ENCODE assay signal across 7 cellular contexts in the genomic region with DNA sequence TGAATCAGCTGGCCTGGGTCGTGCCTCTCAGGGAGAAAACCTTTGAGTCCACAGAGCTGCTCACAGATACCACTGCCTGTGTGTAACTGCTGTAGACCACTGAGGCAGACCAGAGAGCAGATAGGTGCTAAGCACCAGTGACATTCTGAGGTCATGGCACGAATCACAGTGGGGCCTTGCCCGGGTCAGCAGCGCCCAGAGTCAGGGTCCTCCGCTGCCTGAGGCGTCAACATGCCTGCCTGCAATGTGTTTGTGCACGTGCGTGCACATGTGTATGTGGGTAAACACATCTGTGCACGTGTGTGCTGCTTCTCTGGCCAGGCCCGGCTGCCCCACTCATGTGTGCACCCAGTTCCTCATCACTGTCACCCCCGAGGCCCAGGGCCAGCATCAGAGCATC. TPM values are rescaled to one million over a fixed set of nuclear protein-coding genes. Genes with fewer than 3 reads are reported as not detected.
DNase-seq lines count a peak whose midpoint lies in the region; TF ChIP-seq lines count a peak whose summit lies in the region.
"Not testable (repeated sequence)": the region's sequence is repeated elsewhere in the genome, so short reads cannot be mapped to it uniquely, and the experiment has no call there.

A gene (minus strand): TSS at position 101 of the 400 bp plus-strand sequence. CDS start 1,540 bp downstream, outside the sequence.

- CTCF ChIA-PET in OCI-LY7 (lab: Charles Lee; ENCODE audit: unreplicated experiment); activated CD4-positive, alpha-beta memory T cell treated with anti-CD3 and anti-CD28 coated beads, Interleukin-2, amount 10 ng/mL, durations not matched to agents 7 days and 5 days (lab: Charles Lee); MCF 10A (lab: Yijun Ruan, JAX): not testable (repeated sequence)

- WGBS in esophagus squamous epithelium, 2 donors: no CpG with 5 or more reads among the region's 11 CpGs

- H3K4me3 ChIP-seq in OCI-LY7 (ENCODE audit: low read depth, low read length, poor library complexity, severe bottlenecking); esophagus squamous epithelium: not testable (repeated sequence)

- not testable (repeated sequence) for H3K4me1 ChIP-seq in OCI-LY7 (ENCODE audit: insufficient read depth, low read length, poor library complexity, severe bottlenecking); esophagus squamous epithelium

- not testable (repeated sequence) for H3K27ac Mint-ChIP-seq in activated CD4-positive, alpha-beta memory T cell treated with anti-CD3 and anti-CD28 coated beads, Interleukin-2, amount 10 ng/mL, durations not matched to agents 7 days and 5 days; MCF 10A (ENCODE audit: low read depth, unreplicated experiment); mesothelial cell of epicardium; progenitor cell of endocrine pancreas; type B pancreatic cell

- not testable (repeated sequence) for H3K9me3 Mint-ChIP-seq in activated CD4-positive, alpha-beta memory T cell treated with anti-CD3 and anti-CD28 coated beads, Interleukin-2, amount 10 ng/mL, durations not matched to agents 7 days and 5 days; MCF 10A (ENCODE audit: unreplicated experiment); mesothelial cell of epicardium; progenitor cell of endocrine pancreas (ENCODE audit: low read depth); type B pancreatic cell

- not testable (repeated sequence) for H3K9me3 ChIP-seq in OCI-LY7 (ENCODE audit: low read length); esophagus squamous epithelium

- H3K27me3 ChIP-seq in esophagus squamous epithelium: not testable (repeated sequence)

- not testable (repeated sequence) for TF ChIP-seq CTCF in OCI-LY7 (conservative IDR thresholded peaks at IDR 0.05; ENCODE audit: low read length); MCF 10A (IDR thresholded peaks at IDR 0.05; ENCODE audit: unreplicated experiment); esophagus squamous epithelium (IDR thresholded peaks at IDR 0.05); mesothelial cell of epicardium (IDR thresholded peaks at IDR 0.05; ENCODE audit: unreplicated experiment); progenitor cell of endocrine pancreas (IDR thresholded peaks at IDR 0.05; ENCODE audit: unreplicated experiment); type B pancreatic cell (conservative IDR thresholded peaks at IDR 0.05)

- not testable (repeated sequence) for H3K27me3 Mint-ChIP-seq in activated CD4-positive, alpha-beta memory T cell treated with anti-CD3 and anti-CD28 coated beads, Interleukin-2, amount 10 ng/mL, durations not matched to agents 7 days and 5 days; MCF 10A (ENCODE audit: insufficient read depth, unreplicated experiment); mesothelial cell of epicardium (ENCODE audit: low read depth); progenitor cell of endocrine pancreas; type B pancreatic cell

- not testable (repeated sequence) for H2AFZ ChIP-seq in OCI-LY7 (ENCODE audit: low read length)

- not testable (repeated sequence) for TF ChIP-seq POLR2A in esophagus squamous epithelium (IDR thresholded peaks at IDR 0.05)

- H3K36me3 ChIP-seq in OCI-LY7 (ENCODE audit: insufficient read depth, low read length); esophagus squamous epithelium: not testable (repeated sequence)

- H3K4me3 Mint-ChIP-seq in activated CD4-positive, alpha-beta memory T cell treated with anti-CD3 and anti-CD28 coated beads, Interleukin-2, amount 10 ng/mL, durations not matched to agents 7 days and 5 days; MCF 10A (ENCODE audit: unreplicated experiment); mesothelial cell of epicardium; progenitor cell of endocrine pancreas (ENCODE audit: low read depth); type B pancreatic cell: not testable (repeated sequence)

- H3K27ac ChIP-seq in OCI-LY7 (ENCODE audit: low read depth, low read length, poor library complexity, severe bottlenecking); esophagus squamous epithelium: not testable (repeated sequence)

- not testable (repeated sequence) for H3K36me3 Mint-ChIP-seq in activated CD4-positive, alpha-beta memory T cell treated with anti-CD3 and anti-CD28 coated beads, Interleukin-2, amount 10 ng/mL, durations not matched to agents 7 days and 5 days (ENCODE audit: low read depth); MCF 10A (ENCODE audit: insufficient read depth, unreplicated experiment); mesothelial cell of epicardium; progenitor cell of endocrine pancreas (ENCODE audit: insufficient read depth); type B pancreatic cell

- not testable (repeated sequence) for H3K4me1 Mint-ChIP-seq in activated CD4-positive, alpha-beta memory T cell treated with anti-CD3 and anti-CD28 coated beads, Interleukin-2, amount 10 ng/mL, durations not matched to agents 7 days and 5 days; MCF 10A (ENCODE audit: insufficient read depth, unreplicated experiment); mesothelial cell of epicardium; progenitor cell of endocrine pancreas (ENCODE audit: low read depth); type B pancreatic cell (ENCODE audit: unreplicated experiment)

- not testable (repeated sequence) for BruUV-seq in OCI-LY7 (replicated peaks; lab: Mats Ljungman, UMichigan); MCF 10A (replicated peaks; lab: Mats Ljungman, UMichigan)

- not testable (repeated sequence) for H3K4me2 ChIP-seq in OCI-LY7 (ENCODE audit: low read length)

- H4K20me1 ChIP-seq in OCI-LY7 (ENCODE audit: insufficient read depth, low read length): not testable (repeated sequence)

- intact Hi-C loops in OCI-LY7 (cut with micrococcal nuclease; ENCODE audit: unreplicated experiment); MCF 10A (cut with micrococcal nuclease); esophagus squamous epithelium (cut with DNase I): not testable (repeated sequence)

- DNase-seq in OCI-LY7 (ENCODE audit: low spot score); activated CD4-positive, alpha-beta memory T cell treated with anti-CD3 and anti-CD28 coated beads, Interleukin-2, amount 10 ng/mL, durations not matched to agents 7 days and 5 days; MCF 10A (ENCODE audit: unreplicated experiment); esophagus squamous epithelium (lab: John Stamatoyannopoulos, UW); mesothelial cell of epicardium (ENCODE audit: low spot score in 2 of 2, unreplicated experiment in 2 of 2); progenitor cell of endocrine pancreas (ENCODE audit: low spot score, unreplicated experiment); type B pancreatic cell (ENCODE audit: extremely low spot score, unreplicated experiment): not testable (repeated sequence)

- H3K79me2 ChIP-seq in OCI-LY7 (ENCODE audit: insufficient read depth, low read depth, low read length): not testable (repeated sequence)

- POLR2A ChIA-PET in OCI-LY7 (lab: Charles Lee); activated CD4-positive, alpha-beta memory T cell treated with anti-CD3 and anti-CD28 coated beads, Interleukin-2, amount 10 ng/mL, durations not matched to agents 7 days and 5 days (lab: Charles Lee); MCF 10A (lab: Yijun Ruan, JAX): not testable (repeated sequence)

- H3K9me2 ChIP-seq in OCI-LY7 (ENCODE audit: insufficient read depth, low read length): not testable (repeated sequence)

RNA-seq across cellular contexts. Expression of the gene that starts here (rescaled TPM):
- total RNA-seq in OCI-LY7 (2014; rRNA removed; shearing (Covaris generic)): 10.7 and 16.3 TPM in 2 replicates
- total RNA-seq in OCI-LY7 (2022) (20.0 and 25.9 TPM in 2 replicates), MCF 10A (2022) (11.3 and 13.9 TPM in 2 replicates), esophagus squamous epithelium (10 to 100 TPM in 3 of 4 donors, 1 to 10 TPM in 1; 9.5 to 20.7 (median 14.1) TPM), mesothelial cell of epicardium (55.1 to 59.1 TPM (median 55.9 TPM) in 3 replicates), progenitor cell of endocrine pancreas (58.5 and 61.8 TPM in 2 replicates), type B pancreatic cell (ENCODE audit: low replicate concordance) (32.4 and 44.9 TPM in 2 replicates)
- total RNA-seq in activated CD4-positive, alpha-beta memory T cell treated with anti-CD3 and anti-CD28 coated beads, Interleukin-2, amount 10 ng/mL, durations not matched to agents 7 days and 5 days: 10 to 100 TPM; 19.9 to 20.2 TPM
